In the genomic region with DNA sequence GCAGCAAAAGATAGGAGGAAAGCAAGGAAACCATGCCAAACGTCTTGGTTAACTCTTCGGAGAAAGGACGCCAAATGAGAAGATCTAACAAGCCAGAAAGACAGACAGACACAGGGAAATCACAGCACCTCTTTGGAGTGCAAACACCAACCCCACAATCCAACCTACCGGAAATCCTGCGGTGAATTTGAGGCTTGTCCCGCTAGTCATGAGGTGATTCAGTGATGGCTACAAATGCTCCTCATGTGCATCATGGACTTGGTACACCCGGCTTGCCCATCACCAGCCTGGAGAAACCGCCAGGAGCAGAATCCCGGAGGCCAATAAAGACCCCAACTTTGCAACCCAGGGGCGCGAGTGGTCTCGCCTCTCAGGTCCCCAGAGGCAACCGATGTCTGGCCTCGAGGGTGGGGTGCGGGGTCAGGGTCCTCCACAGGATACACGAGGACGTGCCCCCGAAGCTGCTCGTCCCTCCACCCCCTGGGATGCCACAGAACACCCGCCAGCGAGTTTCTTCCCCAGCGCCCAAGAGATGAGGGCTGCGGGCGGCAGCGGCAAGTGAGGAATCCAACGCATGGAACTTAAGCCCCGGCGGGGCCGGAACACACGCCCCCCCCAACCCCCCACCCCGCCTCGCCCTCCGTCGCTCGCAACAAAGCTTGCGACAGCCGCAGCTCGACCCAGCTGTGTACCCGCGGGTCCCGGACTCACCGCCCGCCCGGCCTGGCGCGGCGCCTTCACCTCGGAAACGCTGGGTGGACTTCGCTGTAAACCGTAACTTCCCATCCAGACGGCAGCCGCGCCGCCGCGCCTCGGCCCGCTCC, we compare ENCODE assay signal across 7 cellular contexts. TPM values are rescaled to one million over a fixed set of nuclear protein-coding genes. Genes with fewer than 3 reads are reported as not detected.
DNase-seq lines count a peak whose midpoint lies in the region; ATAC-seq, FAIRE-seq and TF ChIP-seq lines count a peak whose summit lies in the region.
"Not testable (repeated sequence)": the region's sequence is repeated elsewhere in the genome, so short reads cannot be mapped to it uniquely, and the experiment has no call there.

No MANE protein-coding gene starts in this region.

- not testable (repeated sequence) for H3K9me3 Mint-ChIP-seq in activated CD4-positive, alpha-beta T cell treated with anti-CD3 and anti-CD28 coated beads for 36 hours (ENCODE audit: low read depth)

- H3K27me3 Mint-ChIP-seq in activated CD4-positive, alpha-beta T cell treated with anti-CD3 and anti-CD28 coated beads for 36 hours = peaks cover 26% of the 10 kb centered on the region

- H3K27me3 ChIP-seq in bronchial epithelial cell (ENCODE audit: control insufficient read depth, insufficient read depth, low read length) = not testable (repeated sequence)
- peaks cover 55% of the 10 kb centered on the region for H3K27me3 ChIP-seq in iPS-20b (ENCODE audit: insufficient read depth, low read length)

- POLR2A ChIA-PET in activated CD4-positive, alpha-beta T cell treated with anti-CD3 and anti-CD28 coated beads for 36 hours (lab: Charles Lee) = interaction anchor here (0.6 kb wide), 1 partner anchor 40 kb away, joined by 4 read pairs; no protein-coding TSS in a partner anchor

- ATAC-seq in GM18511 (IDR thresholded peaks at IDR 0.05; ENCODE audit: unreplicated experiment) (peak; percentile 80), HG02678 (IDR thresholded peaks at IDR 0.05; ENCODE audit: unreplicated experiment) (peak; percentile 70)
- peak; percentile 68 for ATAC-seq in activated CD4-positive, alpha-beta T cell treated with anti-CD3 and anti-CD28 coated beads for 36 hours

- H3K27ac ChIP-seq in iPS-20b (ENCODE audit: low read length) = not testable (repeated sequence)

- FAIRE-seq in bronchial epithelial cell (lab: Jason Lieb, UNC) = not testable (repeated sequence)

- not testable (repeated sequence) for H3K4me1 Mint-ChIP-seq in activated CD4-positive, alpha-beta T cell treated with anti-CD3 and anti-CD28 coated beads for 36 hours

- H3K4me3 Mint-ChIP-seq in activated CD4-positive, alpha-beta T cell treated with anti-CD3 and anti-CD28 coated beads for 36 hours = peak overlapping the region; percentile 84

- not testable (repeated sequence) for H3K36me3 Mint-ChIP-seq in activated CD4-positive, alpha-beta T cell treated with anti-CD3 and anti-CD28 coated beads for 36 hours (ENCODE audit: low read depth)

- not testable (repeated sequence) for H3K4me1 ChIP-seq in iPS-20b (ENCODE audit: insufficient read depth, low read length)

- CTCF ChIA-PET in activated CD4-positive, alpha-beta T cell treated with anti-CD3 and anti-CD28 coated beads for 36 hours (lab: Charles Lee) = not testable (repeated sequence)

- H3K36me3 ChIP-seq in bronchial epithelial cell (ENCODE audit: control insufficient read depth, insufficient read depth, low read length); iPS-20b (ENCODE audit: insufficient read depth, low read depth, low read length): not testable (repeated sequence)

- intact Hi-C loops in activated CD4-positive, alpha-beta T cell treated with anti-CD3 and anti-CD28 coated beads for 36 hours (cut with DNase I, micrococcal nuclease) = not testable (repeated sequence)

- H3K4me3 ChIP-seq in bronchial epithelial cell (ENCODE audit: low read depth, low read length) (peak overlapping the region; percentile 55), iPS-20b (ENCODE audit: low read length) (peak overlapping the region; percentile 72)

- H3K9me3 ChIP-seq in iPS-20b (ENCODE audit: insufficient read depth, low read depth, low read length) = not testable (repeated sequence)

- H3K27ac Mint-ChIP-seq in activated CD4-positive, alpha-beta T cell treated with anti-CD3 and anti-CD28 coated beads for 36 hours = peak overlapping the region; percentile 30

- not testable (repeated sequence) for H3K9ac ChIP-seq in iPS-20b (ENCODE audit: low read depth, low read length)

- DNase-seq in M059J (ENCODE audit: low read depth) (peak; percentile 84), bronchial epithelial cell (ENCODE audit: low read depth) (peak; percentile 73), retina (peak; percentile 29)
- DNase-seq in activated CD4-positive, alpha-beta T cell treated with anti-CD3 and anti-CD28 coated beads for 36 hours = peak; percentile 72

- not testable (repeated sequence) for TF ChIP-seq CTCF in bronchial epithelial cell (IDR thresholded peaks at IDR 0.05; ENCODE audit: insufficient read depth, low read length, severe bottlenecking)

RNA-seq across cellular contexts. Expression of a gene that starts 0.6 kb away (rescaled TPM):
- total RNA-seq in M059J (2014; rRNA removed; shearing (Covaris generic)) = 1.1 and 3.3 TPM in 2 replicates
- 1 to 10 TPM; 1.2 to 1.5 TPM for total RNA-seq in activated CD4-positive, alpha-beta T cell treated with anti-CD3 and anti-CD28 coated beads for 36 hours
- 2.1 and 3.2 TPM in 2 replicates for total RNA-seq in bronchial epithelial cell

Comparison
In these comparisons a context has a peak if more than half of its experiments do, and no peak if none do; other contexts are left out.
1. DNase-seq: peak in every context shown above with its lines; median percentile 84 in M059J; 73 in bronchial epithelial cell; 72 in activated CD4-positive, alpha-beta T cell treated with anti-CD3 and anti-CD28 coated beads for 36 hours; 29 in retina.